ENCODE assay signal across 24 cellular contexts in genomic region chr10:46226900-46227558, GRCh38. TPM values are rescaled to one million over a fixed set of nuclear protein-coding genes. Genes with fewer than 3 reads are reported as not detected.
DNase-seq lines count a peak whose midpoint lies in the region; ATAC-seq and TF ChIP-seq lines count a peak whose summit lies in the region.
"Had no signal": no experiment of that assay in that cellular context is flagged by ENCODE, and none has a peak within 500 bp of the region (broad histone marks: within the 10 kb centered on the region; RNA-seq: fewer than 3 reads in every experiment).

No MANE protein-coding gene starts in this region.

- H3K36me3 ChIP-seq in CD8-positive, alpha-beta T cell (ENCODE audit: insufficient read depth, low read length) = peaks cover 4% of the 10 kb centered on the region
- peaks cover 0 to 28% (median 0%) of the 10 kb centered on the region in 6 donors for H3K36me3 ChIP-seq in spleen
- H3K36me3 ChIP-seq: adrenal gland had no signal

- ATAC-seq in activated naive CD4-positive, alpha-beta T cell treated with anti-CD3 and anti-CD28 coated beads, Interleukin-2, amount 50 U/mL, for 72 hours = no peak
- no peak for ATAC-seq in CD8-positive, alpha-beta T cell
- no peak for ATAC-seq in HG02798 (IDR thresholded peaks at IDR 0.05; ENCODE audit: poor library complexity, unreplicated experiment)

- no peaks in the 10 kb centered on the region for H3K27me3 Mint-ChIP-seq in activated naive CD4-positive, alpha-beta T cell treated with anti-CD3 and anti-CD28 coated beads for 36 hours (ENCODE audit: low read depth)
- no peaks in the 10 kb centered on the region for H3K27me3 Mint-ChIP-seq in CD8-positive, alpha-beta T cell (ENCODE audit: low read depth)

- 74 to 87% (median 86%) methylated on average over 6 to 7 of the region's 7 CpGs for WGBS in spleen, 5 donors

- peak in 1 of 2 donors; percentile 1 for DNase-seq in activated naive CD4-positive, alpha-beta T cell treated with anti-CD3 and anti-CD28 coated beads, Interleukin-2, amount 50 U/mL, for 72 hours (ENCODE audit: low spot score in 2 of 2)
- DNase-seq in activated naive CD4-positive, alpha-beta T cell treated with anti-CD3 and anti-CD28 coated beads for 36 hours = no peak
- peak in 2 of 7 experiments; percentile 8 to 46 for DNase-seq in CD8-positive, alpha-beta T cell
- DNase-seq in ecto neural progenitor cell (ENCODE audit: low spot score) = peak; percentile 34
- peak; percentile 41 for DNase-seq in spleen
- no peak for DNase-seq in NCI-H1694 (lab: John Stamatoyannopoulos, UW)
- DNase-seq in C1 segment of cervical spinal cord (lab: John Stamatoyannopoulos, UW) = no peak
- DNase-seq: activated CD4-positive, alpha-beta T cell treated with anti-CD3 and anti-CD28 coated beads for 4 hours; DMS79 treated with DMSO at 0.1 percent for 48 hours; foreskin fibroblast; HCEC 1CT; Karpas-422; NCI-H1930; NCI-H345; OCI-M1; SIG-M5; stimulated activated CD4-positive, alpha-beta T cell treated with anti-CD3 and anti-CD28 coated beads, Interleukin-15, amount 100 ng/mL, for 24 hours had no signal

- no peaks in the 10 kb centered on the region for H3K4me1 ChIP-seq in CD8-positive, alpha-beta T cell (ENCODE audit: insufficient read depth, low read length)
- peaks cover 0 to 21% (median 4%) of the 10 kb centered on the region in 6 donors for H3K4me1 ChIP-seq in spleen
- H3K4me1 ChIP-seq: adrenal gland had no signal

- no peaks in the 10 kb centered on the region for H3K27me3 ChIP-seq in CD8-positive, alpha-beta T cell (ENCODE audit: insufficient read depth, low read length)
- no peaks in the 10 kb centered on the region for H3K27me3 ChIP-seq in spleen (replicated peaks in 1 of 7)
- H3K27me3 ChIP-seq: adrenal gland, hepatocyte had no signal

- H3K36me3 Mint-ChIP-seq in activated naive CD4-positive, alpha-beta T cell treated with anti-CD3 and anti-CD28 coated beads, Interleukin-2, amount 50 U/mL, for 72 hours = peaks cover 6 to 15% of the 10 kb centered on the region in 2 donors
- peaks cover 10% of the 10 kb centered on the region for H3K36me3 Mint-ChIP-seq in activated naive CD4-positive, alpha-beta T cell treated with anti-CD3 and anti-CD28 coated beads for 36 hours (ENCODE audit: low read depth)
- peaks cover 71% of the 10 kb centered on the region for H3K36me3 Mint-ChIP-seq in CD8-positive, alpha-beta T cell

- intact Hi-C loops in activated naive CD4-positive, alpha-beta T cell treated with anti-CD3 and anti-CD28 coated beads for 36 hours (cut with micrococcal nuclease) = loop anchor here (5.0 kb wide), 2 partner anchors 100 to 340 kb away; no protein-coding TSS in a partner anchor
- intact Hi-C loops in CD8-positive, alpha-beta T cell (cut with DNase I, micrococcal nuclease) = loop anchor here in 1 of 2 experiments (10.0 kb wide), 1 partner anchor 338 kb away; no protein-coding TSS in a partner anchor
- intact Hi-C loops in spleen (cut with DNase I; ENCODE audit: low total_unique reads) = no loop called here

- no peaks in the 10 kb centered on the region for H3K9me3 Mint-ChIP-seq in activated naive CD4-positive, alpha-beta T cell treated with anti-CD3 and anti-CD28 coated beads, Interleukin-2, amount 50 U/mL, for 72 hours
- H3K9me3 Mint-ChIP-seq in activated naive CD4-positive, alpha-beta T cell treated with anti-CD3 and anti-CD28 coated beads for 36 hours = peaks cover 8% of the 10 kb centered on the region
- peaks cover 3% of the 10 kb centered on the region for H3K9me3 Mint-ChIP-seq in CD8-positive, alpha-beta T cell
- H3K9me3 Mint-ChIP-seq: dendritic cell treated with granulocyte-macrophage colony-stimulating factor and Interleukin-4, amounts not matched to agents 40 ng/mL and 50 ng/mL, for 4 days had no signal

- TF ChIP-seq CTCF in CD8-positive, alpha-beta T cell (IDR thresholded peaks at IDR 0.05) = no peak
- TF ChIP-seq CTCF in spleen (IDR thresholded peaks at IDR 0.05 in 8 of 11, conservative IDR thresholded peaks at IDR 0.05 in 3 of 11) = no peak

- peaks cover 3% of the 10 kb centered on the region for H3K4me1 Mint-ChIP-seq in activated naive CD4-positive, alpha-beta T cell treated with anti-CD3 and anti-CD28 coated beads for 36 hours (ENCODE audit: low read depth)
- peaks cover 14% of the 10 kb centered on the region for H3K4me1 Mint-ChIP-seq in CD8-positive, alpha-beta T cell (ENCODE audit: low read depth)

- H3K27ac Mint-ChIP-seq in activated naive CD4-positive, alpha-beta T cell treated with anti-CD3 and anti-CD28 coated beads, Interleukin-2, amount 50 U/mL, for 72 hours = peak overlapping the region; percentile 47 to 59
- H3K27ac Mint-ChIP-seq in activated naive CD4-positive, alpha-beta T cell treated with anti-CD3 and anti-CD28 coated beads for 36 hours = no peak overlapping the region
- H3K27ac Mint-ChIP-seq in CD8-positive, alpha-beta T cell = peak overlapping the region; percentile 69
- H3K27ac Mint-ChIP-seq: dendritic cell treated with granulocyte-macrophage colony-stimulating factor and Interleukin-4, amounts not matched to agents 40 ng/mL and 50 ng/mL, for 4 days had no signal

- POLR2A ChIA-PET in CD8-positive, alpha-beta T cell (lab: Charles Lee) = no interaction called here

- H3K9me3 ChIP-seq in CD8-positive, alpha-beta T cell (ENCODE audit: low read length) = no peaks in the 10 kb centered on the region
- H3K9me3 ChIP-seq in spleen = peaks cover 0 to 19% (median 15%) of the 10 kb centered on the region in 8 donors
- H3K9me3 ChIP-seq: adrenal gland had no signal

- H3K4me3 ChIP-seq in CD8-positive, alpha-beta T cell (ENCODE audit: low read depth, low read length) = no peak overlapping the region
- no peak overlapping the region for H3K4me3 ChIP-seq in spleen
- H3K4me3 ChIP-seq: adrenal gland, hepatocyte, lung had no signal

- no peak overlapping the region for H3K27ac ChIP-seq in CD8-positive, alpha-beta T cell (ENCODE audit: low read depth, low read length)
- no peak overlapping the region for H3K27ac ChIP-seq in spleen
- H3K27ac ChIP-seq: adrenal gland, epithelial cell of prostate, hepatocyte had no signal

- CTCF ChIA-PET in activated naive CD4-positive, alpha-beta T cell treated with anti-CD3 and anti-CD28 coated beads for 36 hours (lab: Charles Lee) = interaction anchor here (0.7 to 3.8 kb wide), 8 partner anchors 8 to 189 kb away, joined by 3 to 10 read pairs (median 4); no protein-coding TSS in a partner anchor
- CTCF ChIA-PET in CD8-positive, alpha-beta T cell (lab: Charles Lee) = interaction anchor here (1.1 to 1.7 kb wide), 3 partner anchors 96 to 318 kb away, joined by 4 to 11 read pairs (median 6); no protein-coding TSS in a partner anchor

- TF ChIP-seq POLR2A in spleen (IDR thresholded peaks at IDR 0.05) = no peak

- no peak overlapping the region for H3K4me3 Mint-ChIP-seq in activated naive CD4-positive, alpha-beta T cell treated with anti-CD3 and anti-CD28 coated beads for 36 hours
- H3K4me3 Mint-ChIP-seq in CD8-positive, alpha-beta T cell = no peak overlapping the region
- H3K4me3 Mint-ChIP-seq: dendritic cell treated with granulocyte-macrophage colony-stimulating factor and Interleukin-4, amounts not matched to agents 40 ng/mL and 50 ng/mL, for 4 days had no signal

RNA-seq across cellular contexts. Expression of gene ANTXRL, which starts 59.8 kb away (rescaled TPM):
- not detected for total RNA-seq in activated naive CD4-positive, alpha-beta T cell treated with anti-CD3 and anti-CD28 coated beads, Interleukin-2, amount 50 U/mL, for 72 hours
- total RNA-seq in activated naive CD4-positive, alpha-beta T cell treated with anti-CD3 and anti-CD28 coated beads for 36 hours = not detected
- total RNA-seq in CD8-positive, alpha-beta T cell = not detected
- 1 to 10 TPM in 1 of 7 donors, under 1 TPM in 4, not detected in 2; 0.20 to 1.1 (median 0.42) TPM for total RNA-seq in spleen
- polyA plus RNA-seq in spleen = under 1 TPM in 2 of 3 donors, not detected in 1; 0.03 to 0.42 TPM
- total RNA-seq: hepatocyte, lung had no signal
- polyA plus RNA-seq: AG04450, hepatocyte, lung had no signal

Comparison
In these comparisons a context has a peak if more than half of its experiments do, and no peak if none do; other contexts are left out.
1. DNase-seq: peak in ecto neural progenitor cell (single experiment) and spleen (single experiment); none in activated naive CD4-positive, alpha-beta T cell treated with anti-CD3 and anti-CD28 coated beads for 36 hours (single experiment), NCI-H1694 (single experiment) and C1 segment of cervical spinal cord (0 of 14).